Comparison of ENCODE assay signal across 8 cellular contexts in genomic region chr19:5048091-5048726, GRCh38.
DNase-seq lines count a peak whose midpoint lies in the region; ATAC-seq and TF ChIP-seq lines count a peak whose summit lies in the region.

No MANE protein-coding gene starts in this region.

- H3K4me1 ChIP-seq in RWPE2 (ENCODE audit: insufficient read depth, poor library complexity, severe bottlenecking), result peaks cover 22% of the 10 kb centered on the region
- no peaks in the 10 kb centered on the region for H3K4me1 ChIP-seq in foreskin keratinocyte
- peaks cover 29 to 41% of the 10 kb centered on the region in 2 donors for H3K4me1 ChIP-seq in thoracic aorta (ENCODE audit: control insufficient read depth in 1 of 2, low read depth in 2 of 2)

- TF ChIP-seq CTCF in RWPE2 (IDR thresholded peaks at IDR 0.05; ENCODE audit: poor library complexity, severe bottlenecking) (peak; percentile 92), foreskin keratinocyte (conservative IDR thresholded peaks at IDR 0.05) (peak; percentile 99), omental fat pad (IDR thresholded peaks at IDR 0.05) (peak in 1 of 3 donors; percentile 92), thoracic aorta (IDR thresholded peaks at IDR 0.05) (peak; percentile 99)

- H3K27ac ChIP-seq in RWPE2 (ENCODE audit: poor library complexity, severe bottlenecking) (no peak overlapping the region), foreskin keratinocyte (no peak overlapping the region), thoracic aorta (peak overlapping the region; percentile 39 to 43)

- H3K4me3 ChIP-seq in RWPE2 (ENCODE audit: severe bottlenecking) (no peak overlapping the region), thoracic aorta (peak overlapping the region; percentile 59)

- H3K9me3 ChIP-seq in RWPE2 (ENCODE audit: severe bottlenecking), result no peaks in the 10 kb centered on the region
- H3K9me3 ChIP-seq in thoracic aorta, result no peaks in the 10 kb centered on the region

- H3K36me3 ChIP-seq in RWPE2 (ENCODE audit: low read depth) (peaks cover 6% of the 10 kb centered on the region), thoracic aorta (peaks cover 19% of the 10 kb centered on the region)

- peak; percentile 89 for DNase-seq in Caki2 (ENCODE audit: low read depth)
- peak in 71 of 76 experiments; percentile 38 to 97 (median 82) for DNase-seq in HUDEP-2 (lab: John Stamatoyannopoulos, UW; ENCODE audit: unreplicated experiment in 76 of 76)
- no peak for DNase-seq in RWPE2 (ENCODE audit: low spot score)
- peak; percentile 84 for DNase-seq in activated effector memory CD4-positive, alpha-beta T cell treated with anti-CD3 and anti-CD28 coated beads, Interleukin-2, amount 50 U/mL, for 16 hours
- DNase-seq in foreskin keratinocyte, result peak; percentile 35 to 65
- peak; percentile 65 for DNase-seq in omental fat pad (ENCODE audit: low spot score)
- DNase-seq in thoracic aorta (ENCODE audit: low spot score), result peak; percentile 37

- ATAC-seq in RWPE2 (ENCODE audit: low read depth) (peak; percentile 75), foreskin keratinocyte (peak; percentile 85), omental fat pad (ENCODE audit: low FRiP score) (peak; percentile 92), thoracic aorta (ENCODE audit: insufficient number of reproducible peaks, low FRiP score, low read depth) (peak; percentile 83), GM18867 (IDR thresholded peaks at IDR 0.05; ENCODE audit: unreplicated experiment) (no peak)

- H3K27me3 ChIP-seq in RWPE2 (ENCODE audit: insufficient read depth, poor library complexity, severe bottlenecking), result no peaks in the 10 kb centered on the region
- no peaks in the 10 kb centered on the region for H3K27me3 ChIP-seq in foreskin keratinocyte
- no peaks in the 10 kb centered on the region for H3K27me3 ChIP-seq in thoracic aorta (replicated peaks; ENCODE audit: insufficient read depth)

- in situ Hi-C loops in Caki2 (cut with HindIII; ENCODE audit: low pct_unique_long_range_greater_than_20kb, low sequenced_read_pairs), result no loop called here

Comparison
In these comparisons a context has a peak if more than half of its experiments do, and no peak if none do; other contexts are left out.
1. H3K27ac ChIP-seq: peak in thoracic aorta (2 of 2); none in RWPE2 (single experiment) and foreskin keratinocyte (single experiment).